In the genomic region with DNA sequence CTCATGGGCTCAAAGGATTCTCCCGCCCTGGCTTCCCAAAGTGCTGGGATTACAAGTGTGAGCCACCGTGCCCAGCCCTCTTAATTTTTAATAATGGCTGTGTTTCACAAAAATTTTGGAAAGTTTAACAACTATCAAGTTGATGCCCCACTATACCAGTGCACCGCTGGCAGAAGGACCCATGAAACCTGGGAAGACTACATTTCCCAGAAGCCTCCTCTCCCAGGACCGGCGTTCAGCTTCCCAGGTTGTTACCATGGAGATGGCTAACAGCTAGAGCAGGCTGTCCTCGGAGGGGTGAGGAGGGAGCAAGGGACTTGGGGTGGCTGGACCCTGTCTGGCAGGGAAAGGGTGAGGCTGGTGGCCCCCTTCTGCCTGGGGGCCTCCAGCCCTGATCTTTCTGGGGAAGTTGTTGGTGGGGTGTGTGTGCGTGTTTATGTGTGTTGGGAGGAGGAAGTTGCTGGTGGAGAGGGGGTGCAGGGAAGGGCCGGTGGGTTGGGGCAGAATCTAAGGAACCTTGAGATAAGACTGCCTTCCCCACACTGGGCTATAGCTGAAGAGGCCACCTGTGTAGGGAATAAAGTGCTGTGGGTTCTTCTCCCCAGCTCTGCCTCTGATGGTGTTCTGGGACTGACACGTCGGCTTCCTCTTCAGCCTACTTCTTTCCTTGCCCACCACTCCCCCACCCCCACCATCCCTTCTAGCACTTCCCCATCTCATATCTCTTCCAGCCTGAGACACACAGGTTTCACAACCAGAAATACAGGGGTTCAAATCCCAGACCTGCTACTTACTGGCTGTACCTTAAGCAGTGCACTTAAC, we compare ENCODE assay signal across 9 cellular contexts. TPM values are rescaled to one million over a fixed set of nuclear protein-coding genes. Genes with fewer than 3 reads are reported as not detected.
A peak's percentile ranks its signal among the peaks of the same experiment; 100 is the strongest.
DNase-seq lines count a peak whose midpoint lies in the region; ATAC-seq and TF ChIP-seq lines count a peak whose summit lies in the region.
"Had no signal": no experiment of that assay in that cellular context is flagged by ENCODE, and none has a peak within 500 bp of the region (broad histone marks: within the 10 kb centered on the region; RNA-seq: fewer than 3 reads in every experiment).

A gene with protein sequence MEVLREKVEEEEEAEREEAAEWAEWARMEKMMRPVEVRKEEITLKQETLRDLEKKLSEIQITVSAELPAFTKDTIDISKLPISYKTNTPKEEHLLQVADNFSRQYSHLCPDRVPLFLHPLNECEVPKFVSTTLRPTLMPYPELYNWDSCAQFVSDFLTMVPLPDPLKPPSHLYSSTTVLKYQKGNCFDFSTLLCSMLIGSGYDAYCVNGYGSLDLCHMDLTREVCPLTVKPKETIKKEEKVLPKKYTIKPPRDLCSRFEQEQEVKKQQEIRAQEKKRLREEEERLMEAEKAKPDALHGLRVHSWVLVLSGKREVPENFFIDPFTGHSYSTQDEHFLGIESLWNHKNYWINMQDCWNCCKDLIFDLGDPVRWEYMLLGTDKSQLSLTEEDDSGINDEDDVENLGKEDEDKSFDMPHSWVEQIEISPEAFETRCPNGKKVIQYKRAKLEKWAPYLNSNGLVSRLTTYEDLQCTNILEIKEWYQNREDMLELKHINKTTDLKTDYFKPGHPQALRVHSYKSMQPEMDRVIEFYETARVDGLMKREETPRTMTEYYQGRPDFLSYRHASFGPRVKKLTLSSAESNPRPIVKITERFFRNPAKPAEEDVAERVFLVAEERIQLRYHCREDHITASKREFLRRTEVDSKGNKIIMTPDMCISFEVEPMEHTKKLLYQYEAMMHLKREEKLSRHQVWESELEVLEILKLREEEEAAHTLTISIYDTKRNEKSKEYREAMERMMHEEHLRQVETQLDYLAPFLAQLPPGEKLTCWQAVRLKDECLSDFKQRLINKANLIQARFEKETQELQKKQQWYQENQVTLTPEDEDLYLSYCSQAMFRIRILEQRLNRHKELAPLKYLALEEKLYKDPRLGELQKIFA (plus strand): TSS at position 251 of the 822 bp plus-strand sequence. CDS start 3,144 bp downstream, outside the sequence.

- H3K79me2 ChIP-seq in mammary epithelial cell (ENCODE audit: insufficient read depth, low read length): no peaks in the 10 kb centered on the region

- no peak within 1 kb of the TSS for H3K9ac ChIP-seq in mammary epithelial cell (ENCODE audit: insufficient read depth, low read length)

- peak within 1 kb of the TSS; percentile 27 for H2AFZ ChIP-seq in mammary epithelial cell (ENCODE audit: low read depth, low read length)

- DNase-seq in NCI-H2081 (lab: John Stamatoyannopoulos, UW): peak; percentile 10 to 47
- DNase-seq in NCI-H2081 treated with DMSO at 0.1 percent for 48 hours (lab: John Stamatoyannopoulos, UW): no peak
- peak; percentile 81 for DNase-seq in HuH-7 (ENCODE audit: low spot score)
- no peak for DNase-seq in Panc1 (ENCODE audit: low read depth, low spot score)
- DNase-seq in mammary epithelial cell: peak; percentile 29
- peak; percentile 67 for DNase-seq in inferior parietal cortex (ENCODE audit: extremely low spot score)
- DNase-seq in sigmoid colon: no peak

- H3K27me3 Mint-ChIP-seq in stimulated activated naive CD8-positive, alpha-beta T cell treated with anti-CD3 and anti-CD28 coated beads, Interleukin-15, Interleukin-2, amounts not matched to agents 100 ng/mL and 50 ng/mL, for 24 hours: no peaks in the 10 kb centered on the region

- H3K27ac ChIP-seq in Panc1 (ENCODE audit: low read length) (no peak within 1 kb of the TSS), mammary epithelial cell (ENCODE audit: insufficient read depth, low read depth, low read length) (no peak within 1 kb of the TSS), sigmoid colon (no peak within 1 kb of the TSS)

- H3K4me2 ChIP-seq in mammary epithelial cell (ENCODE audit: insufficient read depth, low read depth, low read length): peak within 1 kb of the TSS; percentile 6

- POLR2A ChIA-PET in Panc1 (lab: Charles Lee): no interaction called here

- BruUV-seq in Panc1 (replicated peaks; lab: Mats Ljungman, UMichigan) (no TSS peak), mammary epithelial cell (replicated peaks; lab: Mats Ljungman, UMichigan) (no TSS peak)

- H3K27ac Mint-ChIP-seq in stimulated activated naive CD8-positive, alpha-beta T cell treated with anti-CD3 and anti-CD28 coated beads, Interleukin-15, Interleukin-2, amounts not matched to agents 100 ng/mL and 50 ng/mL, for 24 hours: no peak within 1 kb of the TSS

- H3K4me1 ChIP-seq in Panc1 (ENCODE audit: control insufficient read depth, insufficient read depth, low read length) (no peaks in the 10 kb centered on the region), mammary epithelial cell (ENCODE audit: insufficient read depth, low read length) (no peaks in the 10 kb centered on the region), sigmoid colon (no peaks in the 10 kb centered on the region)

- H3K27me3 ChIP-seq in Panc1 (ENCODE audit: control insufficient read depth, insufficient read depth, low read length) (no peaks in the 10 kb centered on the region), mammary epithelial cell (ENCODE audit: insufficient read depth, low read length) (peaks cover 2% of the 10 kb centered on the region), sigmoid colon (peaks cover 0 to 13% (median 0%) of the 10 kb centered on the region in 3 donors)

- CTCF ChIA-PET in Panc1 (lab: Charles Lee): interaction anchor here (0.7 kb wide), 1 partner anchor 41 kb away, joined by 4 read pairs; no protein-coding TSS in a partner anchor
- CTCF ChIA-PET in mammary epithelial cell (lab: Charles Lee; ENCODE audit: low non-redundant PET): no interaction called here

- peak within 1 kb of the TSS; percentile 42 for H3K4me3 Mint-ChIP-seq in stimulated activated naive CD8-positive, alpha-beta T cell treated with anti-CD3 and anti-CD28 coated beads, Interleukin-15, Interleukin-2, amounts not matched to agents 100 ng/mL and 50 ng/mL, for 24 hours

- H3K9me3 Mint-ChIP-seq in stimulated activated naive CD8-positive, alpha-beta T cell treated with anti-CD3 and anti-CD28 coated beads, Interleukin-15, Interleukin-2, amounts not matched to agents 100 ng/mL and 50 ng/mL, for 24 hours: no peaks in the 10 kb centered on the region

- 21% methylated on average over 7 of the region's 10 CpGs for WGBS in mammary epithelial cell (ENCODE audit: low coverage, missing lambda C conversion rate)
- WGBS in sigmoid colon, 2 donors: 28 to 29% methylated on average over 10 of the region's 10 CpGs

- intact Hi-C loops in Panc1 (cut with micrococcal nuclease; ENCODE audit: unreplicated experiment) (no loop called here), mammary epithelial cell (cut with micrococcal nuclease) (no loop called here), sigmoid colon (cut with DNase I) (no loop called here)

- peaks cover 21% of the 10 kb centered on the region for H3K4me1 Mint-ChIP-seq in stimulated activated naive CD8-positive, alpha-beta T cell treated with anti-CD3 and anti-CD28 coated beads, Interleukin-15, Interleukin-2, amounts not matched to agents 100 ng/mL and 50 ng/mL, for 24 hours (ENCODE audit: low read depth)

- H3K36me3 Mint-ChIP-seq in stimulated activated naive CD8-positive, alpha-beta T cell treated with anti-CD3 and anti-CD28 coated beads, Interleukin-15, Interleukin-2, amounts not matched to agents 100 ng/mL and 50 ng/mL, for 24 hours (ENCODE audit: low read depth): no peaks in the 10 kb centered on the region

- H4K20me1 ChIP-seq in mammary epithelial cell (ENCODE audit: insufficient read depth, low read length): no peaks in the 10 kb centered on the region

- peak; percentile 93 for ATAC-seq in Panc1

- TF ChIP-seq POLR2A in sigmoid colon (IDR thresholded peaks at IDR 0.05): no peak

- dilution Hi-C loops in mammary epithelial cell (cut with HindIII; ENCODE audit: low sequenced_read_pairs): no loop called here

- H3K36me3 ChIP-seq in Panc1 (ENCODE audit: control insufficient read depth, insufficient read depth, low read length): no peaks in the 10 kb centered on the region
- no peaks in the 10 kb centered on the region for H3K36me3 ChIP-seq in mammary epithelial cell (ENCODE audit: insufficient read depth, low read length)
- no peaks in the 10 kb centered on the region for H3K36me3 ChIP-seq in sigmoid colon

- H3K4me3 ChIP-seq in Panc1 (ENCODE audit: low read depth in 2 of 2, low read length in 2 of 2): peak within 1 kb of the TSS; percentile 24 to 35
- peak within 1 kb of the TSS in 1 of 3 experiments; percentile 0 for H3K4me3 ChIP-seq in mammary epithelial cell (replicated peaks in 1 of 3; ENCODE audit: insufficient read depth in 1 of 3, low read depth in 2 of 3, low read length in 3 of 3)
- H3K4me3 ChIP-seq in sigmoid colon: peak within 1 kb of the TSS in 1 of 4 donors; percentile 26

- no peak for TF ChIP-seq CTCF in Panc1 (IDR thresholded peaks at IDR 0.05)
- TF ChIP-seq CTCF in mammary epithelial cell (conservative IDR thresholded peaks at IDR 0.05 in 1 of 2, IDR thresholded peaks at IDR 0.05 in 1 of 2; ENCODE audit: extremely low read depth in 1 of 2, insufficient read depth in 1 of 2, low read depth in 1 of 2, low read length in 2 of 2): no peak
- no peak for TF ChIP-seq CTCF in sigmoid colon (IDR thresholded peaks at IDR 0.05)

- no peak for TF ChIP-seq EP300 in sigmoid colon (IDR thresholded peaks at IDR 0.05)

- in situ Hi-C loops in Panc1 (cut with HindIII; ENCODE audit: low pct_unique_long_range_greater_than_20kb, low sequenced_read_pairs): no loop called here
- in situ Hi-C loops in mammary epithelial cell (cut with MboI; ENCODE audit: low sequenced_read_pairs in 2 of 2): no loop called here

- no peaks in the 10 kb centered on the region for H3K9me3 ChIP-seq in Panc1 (ENCODE audit: control insufficient read depth, insufficient read depth, low read depth, low read length)
- H3K9me3 ChIP-seq in mammary epithelial cell (replicated peaks; ENCODE audit: insufficient read depth, low read length): no peaks in the 10 kb centered on the region
- H3K9me3 ChIP-seq in sigmoid colon: no peaks in the 10 kb centered on the region

RNA-seq across cellular contexts. Expression of the gene that starts here (rescaled TPM):
- total RNA-seq in Panc1 (2021; ENCODE audit: unreplicated experiment) (not detected), mammary epithelial cell (not detected), sigmoid colon (not detected)
- polyA plus RNA-seq in Panc1 (2012; ENCODE audit: insufficient read length): not detected
- polyA plus RNA-seq in mammary epithelial cell (0.07 TPM), sigmoid colon (not detected)
- not detected for polyA minus RNA-seq in mammary epithelial cell
- total RNA-seq: activated CD8-positive, alpha-beta memory T cell treated with anti-CD3 and anti-CD28 coated beads for 36 hours had no signal

Comparison
In these comparisons a context has a peak if more than half of its experiments do, and no peak if none do; other contexts are left out.
1. DNase-seq: peak in NCI-H2081 (2 of 2), HuH-7 (single experiment) and inferior parietal cortex (single experiment); none in NCI-H2081 treated with DMSO at 0.1 percent for 48 hours (single experiment), Panc1 (single experiment) and sigmoid colon (single experiment).
2. Peak in ATAC-seq and H3K4me3 ChIP-seq in Panc1; RNA of the gene not detected or under 1 TPM.
3. Peak in DNase-seq and H3K4me2 ChIP-seq in mammary epithelial cell; RNA of the gene not detected or under 1 TPM.